Comparison of ENCODE assay signal across 8 cellular contexts in genomic region chr5:37370550-37370863, GRCh38. TPM values are rescaled to one million over a fixed set of nuclear protein-coding genes. Genes with fewer than 3 reads are reported as not detected.
DNase-seq lines count a peak whose midpoint lies in the region; ATAC-seq and TF ChIP-seq lines count a peak whose summit lies in the region.

No MANE protein-coding gene starts in this region.

- H3K4me3 ChIP-seq in CD8-positive, alpha-beta memory T cell (ENCODE audit: low read length), result peak overlapping the region; percentile 98
- H3K4me3 ChIP-seq in kidney epithelial cell (ENCODE audit: low read depth, low read length), result peak overlapping the region; percentile 63
- H3K4me3 ChIP-seq in tibial nerve, result peak overlapping the region; percentile 62 to 83 (median 80)

- 0 to 2% methylated on average over 7 of the region's 7 CpGs for whole genome bisulfite sequencing in tibial nerve, 2 donors

- DNase-seq in CD8-positive, alpha-beta memory T cell, result peak in 1 of 5 donors; percentile 1
- DNase-seq in activated naive CD4-positive, alpha-beta T cell treated with anti-CD3 and anti-CD28 coated beads, Interleukin-2, amount 50 U/mL, for 72 hours (ENCODE audit: low spot score in 2 of 2), result no peak
- DNase-seq in kidney epithelial cell (ENCODE audit: low read depth) (no peak), tibial nerve (ENCODE audit: low spot score in 2 of 2) (peak in 1 of 2 donors; percentile 7), SHP77 treated with DMSO at 0.1 percent for 48 hours (lab: John Stamatoyannopoulos, UW) (no peak), NCI-H2107 treated with DMSO at 0.1 percent for 48 hours (lab: John Stamatoyannopoulos, UW; ENCODE audit: unreplicated experiment) (no peak), NCI-H774 (lab: John Stamatoyannopoulos, UW) (no peak)

- TF ChIP-seq CTCF in kidney epithelial cell (IDR thresholded peaks at IDR 0.05; ENCODE audit: insufficient read depth, low read length, poor library complexity, severe bottlenecking) (no peak), tibial nerve (IDR thresholded peaks at IDR 0.05) (no peak)

- peak overlapping the region; percentile 94 to 99 (median 98) for H3K4me3 Mint-ChIP-seq in CD8-positive, alpha-beta memory T cell

- H3K9me3 Mint-ChIP-seq in CD8-positive, alpha-beta memory T cell, result no peaks in the 10 kb centered on the region
- no peaks in the 10 kb centered on the region for H3K9me3 Mint-ChIP-seq in activated naive CD4-positive, alpha-beta T cell treated with anti-CD3 and anti-CD28 coated beads, Interleukin-2, amount 50 U/mL, for 72 hours

- H3K36me3 Mint-ChIP-seq in CD8-positive, alpha-beta memory T cell, result peaks cover 0 to 15% (median 0%) of the 10 kb centered on the region in 3 donors
- H3K36me3 Mint-ChIP-seq in activated naive CD4-positive, alpha-beta T cell treated with anti-CD3 and anti-CD28 coated beads, Interleukin-2, amount 50 U/mL, for 72 hours, result peaks cover 24 to 25% of the 10 kb centered on the region in 2 donors

- H3K27ac ChIP-seq in CD8-positive, alpha-beta memory T cell (ENCODE audit: low read depth, low read length), result peak overlapping the region; percentile 77
- peak overlapping the region; percentile 14 to 81 (median 77) for H3K27ac ChIP-seq in tibial nerve

- H3K4me1 ChIP-seq in CD8-positive, alpha-beta memory T cell (ENCODE audit: insufficient read depth, low read length), result peaks cover 19% of the 10 kb centered on the region
- peaks cover 0 to 38% (median 15%) of the 10 kb centered on the region in 4 donors for H3K4me1 ChIP-seq in tibial nerve

- H3K9me3 ChIP-seq in CD8-positive, alpha-beta memory T cell (ENCODE audit: low read length), result no peaks in the 10 kb centered on the region
- no peaks in the 10 kb centered on the region for H3K9me3 ChIP-seq in tibial nerve

- no peak for TF ChIP-seq POLR2A in tibial nerve (IDR thresholded peaks at IDR 0.05)

- H3K27me3 Mint-ChIP-seq in CD8-positive, alpha-beta memory T cell, result no peaks in the 10 kb centered on the region

- TF ChIP-seq EP300 in tibial nerve (IDR thresholded peaks at IDR 0.05), result no peak

- POLR2A ChIA-PET in CD8-positive, alpha-beta memory T cell (lab: Charles Lee), result interaction anchor here (0.6 to 1.6 kb wide), 4 partner anchors 9 to 1222 kb away, joined by 4 to 16 read pairs (median 6); partner anchors contain the start of genes NIPBL and WDR70

- no peaks in the 10 kb centered on the region for H3K27me3 ChIP-seq in CD8-positive, alpha-beta memory T cell (ENCODE audit: insufficient read depth, low read length, poor library complexity, severe bottlenecking)
- H3K27me3 ChIP-seq in kidney epithelial cell (ENCODE audit: control insufficient read depth, insufficient read depth, low read length) (no peaks in the 10 kb centered on the region), tibial nerve (no peaks in the 10 kb centered on the region)

- H3K27ac Mint-ChIP-seq in CD8-positive, alpha-beta memory T cell, result peak overlapping the region; percentile 85 to 99 (median 98)
- H3K27ac Mint-ChIP-seq in activated naive CD4-positive, alpha-beta T cell treated with anti-CD3 and anti-CD28 coated beads, Interleukin-2, amount 50 U/mL, for 72 hours, result peak overlapping the region; percentile 92 to 98

- H3K4me1 Mint-ChIP-seq in CD8-positive, alpha-beta memory T cell, result peaks cover 35 to 48% (median 43%) of the 10 kb centered on the region in 3 donors

- CTCF ChIA-PET in CD8-positive, alpha-beta memory T cell (lab: Charles Lee), result interaction anchor here (1.0 to 3.9 kb wide), 3 partner anchors 10 to 1129 kb away, joined by 3 to 30 read pairs (median 3); partner anchors contain the start of genes NADK2 and WDR70

- ATAC-seq in HG02870 (IDR thresholded peaks at IDR 0.05; ENCODE audit: unreplicated experiment), result peak; percentile 39
- ATAC-seq in activated naive CD4-positive, alpha-beta T cell treated with anti-CD3 and anti-CD28 coated beads, Interleukin-2, amount 50 U/mL, for 72 hours, result peak in 1 of 2 donors; percentile 54

- no peaks in the 10 kb centered on the region for H3K36me3 ChIP-seq in CD8-positive, alpha-beta memory T cell (ENCODE audit: insufficient read depth, low read length)
- no peaks in the 10 kb centered on the region for H3K36me3 ChIP-seq in kidney epithelial cell (ENCODE audit: control insufficient read depth, insufficient read depth, low read length)
- H3K36me3 ChIP-seq in tibial nerve, result peaks cover 0 to 7% (median 0%) of the 10 kb centered on the region in 3 donors

RNA-seq across cellular contexts. Expression of gene NUP155, which starts 0.4 kb away (rescaled TPM):
- 10 to 100 TPM; 75.3 to 85.4 TPM for total RNA-seq in CD8-positive, alpha-beta memory T cell
- polyA plus RNA-seq in CD8-positive, alpha-beta memory T cell, result 29.9 TPM
- 10 to 100 TPM; 78.4 to 90.6 TPM for total RNA-seq in activated naive CD4-positive, alpha-beta T cell treated with anti-CD3 and anti-CD28 coated beads, Interleukin-2, amount 50 U/mL, for 72 hours
- total RNA-seq in kidney epithelial cell, result 25.3 and 34.2 TPM in 2 replicates
- 10 to 100 TPM; 20.4 to 25.5 (median 22.6) TPM for total RNA-seq in tibial nerve

RNA-seq across cellular contexts. Expression of gene WDR70, which starts 8.6 kb away (rescaled TPM):
- total RNA-seq in CD8-positive, alpha-beta memory T cell, result 10 to 100 TPM; 36.5 to 39.1 TPM
- 15.5 TPM for polyA plus RNA-seq in CD8-positive, alpha-beta memory T cell
- total RNA-seq in activated naive CD4-positive, alpha-beta T cell treated with anti-CD3 and anti-CD28 coated beads, Interleukin-2, amount 50 U/mL, for 72 hours, result 10 to 100 TPM; 22.7 to 35.8 TPM
- total RNA-seq in kidney epithelial cell, result 19.6 and 20.9 TPM in 2 replicates
- 10 to 100 TPM; 35.1 to 68.6 (median 47.4) TPM for total RNA-seq in tibial nerve
